In the genomic region with DNA sequence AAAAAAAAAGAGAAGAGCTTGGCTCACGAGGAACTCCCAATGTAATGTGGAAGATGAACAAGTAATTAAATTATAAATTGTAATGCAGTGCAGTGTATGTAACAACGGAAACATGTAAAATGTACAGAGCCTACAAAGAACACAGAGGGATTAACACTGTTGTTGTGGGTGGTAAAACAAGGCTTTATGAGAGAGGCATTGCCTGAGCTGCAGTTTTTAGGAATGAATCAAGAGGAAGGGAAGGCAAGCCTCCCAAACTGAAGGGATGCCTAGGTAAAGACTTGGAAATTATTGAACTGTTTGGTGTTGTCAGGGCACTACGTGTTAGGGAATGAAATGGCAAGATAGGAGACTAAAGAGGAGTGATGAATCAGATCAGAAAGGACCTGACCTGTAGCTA, we compare ENCODE assay signal across 29 cellular contexts.
DNase-seq lines count a peak whose midpoint lies in the region; ATAC-seq and TF ChIP-seq lines count a peak whose summit lies in the region.
"Had no signal": no experiment of that assay in that cellular context is flagged by ENCODE, and none has a peak within 500 bp of the region (broad histone marks: within the 10 kb centered on the region; RNA-seq: fewer than 3 reads in every experiment).

No MANE protein-coding gene starts in this region.

- CTCF ChIA-PET in activated naive CD4-positive, alpha-beta T cell treated with anti-CD3 and anti-CD28 coated beads, Interleukin-2, amount 10 ng/mL, durations not matched to agents 7 days and 5 days (lab: Charles Lee) = no interaction called here

- no peak overlapping the region for H3K9ac ChIP-seq in parathyroid adenoma

- no peak overlapping the region for H3K27ac ChIP-seq in RWPE2 (ENCODE audit: poor library complexity, severe bottlenecking)
- H3K27ac ChIP-seq in parathyroid adenoma = peak overlapping the region; percentile 84
- H3K27ac ChIP-seq: A549, heart right ventricle, sigmoid colon, testis, vagina had no signal

- no peak overlapping the region for H3K4me3 Mint-ChIP-seq in HFFc6
- no peak overlapping the region for H3K4me3 Mint-ChIP-seq in activated naive CD4-positive, alpha-beta T cell treated with anti-CD3 and anti-CD28 coated beads, Interleukin-2, amount 10 ng/mL, durations not matched to agents 7 days and 5 days
- H3K4me3 Mint-ChIP-seq: activated CD4-positive, alpha-beta memory T cell treated with anti-CD3 and anti-CD28 coated beads for 36 hours; CD4-positive, alpha-beta memory T cell; neural crest cell had no signal

- peak; percentile 49 for DNase-seq in EH (ENCODE audit: low read depth)
- no peak for DNase-seq in RWPE2 (ENCODE audit: low spot score)
- no peak for DNase-seq in HFFc6
- DNase-seq in activated naive CD4-positive, alpha-beta T cell treated with anti-CD3 and anti-CD28 coated beads, Interleukin-2, amount 10 ng/mL, durations not matched to agents 7 days and 5 days = no peak
- DNase-seq: activated CD4-positive, alpha-beta memory T cell treated with anti-CD3 and anti-CD28 coated beads for 36 hours; activated CD8-positive, alpha-beta memory T cell treated with anti-CD3 and anti-CD28 coated beads, Interleukin-2, amount 50 U/mL, for 48 hours; anterior cingulate cortex; CD4-positive, alpha-beta memory T cell; central memory CD4-positive, alpha-beta T cell; heart right ventricle; KG1; MM.1S; NCI-H1417 treated with DMSO at 0.1 percent for 48 hours; NCI-H2081 treated with DMSO at 0.1 percent for 48 hours; NCI-H748 treated with DMSO at 0.1 percent for 48 hours; RPMI8226; sigmoid colon; stimulated activated naive CD4-positive, alpha-beta T cell; testis had no signal

- H3K9me3 ChIP-seq in RWPE2 (ENCODE audit: severe bottlenecking) = no peaks in the 10 kb centered on the region
- no peaks in the 10 kb centered on the region for H3K9me3 ChIP-seq in parathyroid adenoma (ENCODE audit: control insufficient read depth, low read length)
- H3K9me3 ChIP-seq: A549, sigmoid colon, testis, vagina had no signal

- H3K4me1 ChIP-seq in RWPE2 (ENCODE audit: insufficient read depth, poor library complexity, severe bottlenecking) = peaks cover 3% of the 10 kb centered on the region
- peaks cover 34% of the 10 kb centered on the region for H3K4me1 ChIP-seq in parathyroid adenoma
- H3K4me1 ChIP-seq: A549, testis had no signal

- H3K79me2 ChIP-seq in parathyroid adenoma = no peaks in the 10 kb centered on the region

- H3K27me3 Mint-ChIP-seq in HFFc6 (ENCODE audit: insufficient read depth) = no peaks in the 10 kb centered on the region
- no peaks in the 10 kb centered on the region for H3K27me3 Mint-ChIP-seq in activated naive CD4-positive, alpha-beta T cell treated with anti-CD3 and anti-CD28 coated beads, Interleukin-2, amount 10 ng/mL, durations not matched to agents 7 days and 5 days
- H3K27me3 Mint-ChIP-seq: activated CD4-positive, alpha-beta memory T cell treated with anti-CD3 and anti-CD28 coated beads for 36 hours; CD4-positive, alpha-beta memory T cell had no signal

- no peaks in the 10 kb centered on the region for H3K27me3 ChIP-seq in RWPE2 (ENCODE audit: insufficient read depth, poor library complexity, severe bottlenecking)
- no peaks in the 10 kb centered on the region for H3K27me3 ChIP-seq in parathyroid adenoma (ENCODE audit: control insufficient read depth, insufficient read depth, low read length)
- H3K27me3 ChIP-seq: heart right ventricle, sigmoid colon, testis, vagina had no signal

- no peak for TF ChIP-seq CTCF in RWPE2 (IDR thresholded peaks at IDR 0.05; ENCODE audit: poor library complexity, severe bottlenecking)
- TF ChIP-seq CTCF in parathyroid adenoma (IDR thresholded peaks at IDR 0.05) = no peak
- no peak for TF ChIP-seq CTCF in HFFc6 (IDR thresholded peaks at IDR 0.05)

- no peak overlapping the region for H3K27ac Mint-ChIP-seq in HFFc6
- no peak overlapping the region for H3K27ac Mint-ChIP-seq in activated naive CD4-positive, alpha-beta T cell treated with anti-CD3 and anti-CD28 coated beads, Interleukin-2, amount 10 ng/mL, durations not matched to agents 7 days and 5 days
- H3K27ac Mint-ChIP-seq: activated CD4-positive, alpha-beta memory T cell treated with anti-CD3 and anti-CD28 coated beads for 36 hours; activated naive CD4-positive, alpha-beta T cell treated with anti-CD3 and anti-CD28 coated beads, Interleukin-2, amount 50 U/mL, for 72 hours; activated T-helper 2 cell treated with anti-CD3 and anti-CD28 coated beads, Interferon-gamma antibody, Interleukin-2, Interleukin-4, amounts not matched to agents 10 μg/mL and 5 μg/mL and 100 μg/mL, durations not matched to agents 14 hours and 24 hours and 36 hours; CD4-positive, alpha-beta memory T cell had no signal

- no peaks in the 10 kb centered on the region for H3K36me3 Mint-ChIP-seq in HFFc6 (ENCODE audit: low read depth)
- no peaks in the 10 kb centered on the region for H3K36me3 Mint-ChIP-seq in activated naive CD4-positive, alpha-beta T cell treated with anti-CD3 and anti-CD28 coated beads, Interleukin-2, amount 10 ng/mL, durations not matched to agents 7 days and 5 days
- H3K36me3 Mint-ChIP-seq: activated CD4-positive, alpha-beta memory T cell treated with anti-CD3 and anti-CD28 coated beads for 36 hours; activated naive CD4-positive, alpha-beta T cell treated with anti-CD3 and anti-CD28 coated beads, Interleukin-2, amount 50 U/mL, for 72 hours; CD4-positive, alpha-beta memory T cell had no signal

- H3K4me1 Mint-ChIP-seq in HFFc6 (ENCODE audit: low read depth) = no peaks in the 10 kb centered on the region
- H3K4me1 Mint-ChIP-seq in activated naive CD4-positive, alpha-beta T cell treated with anti-CD3 and anti-CD28 coated beads, Interleukin-2, amount 10 ng/mL, durations not matched to agents 7 days and 5 days = no peaks in the 10 kb centered on the region
- H3K4me1 Mint-ChIP-seq: CD4-positive, alpha-beta memory T cell; neural crest cell had no signal

- ATAC-seq in RWPE2 (ENCODE audit: low read depth) (peak; percentile 67; the same call in 2 of the 3 replicates), esophagus mucosa (peak; percentile 59), HG03439 (IDR thresholded peaks at IDR 0.05; ENCODE audit: unreplicated experiment) (no peak), HG03354 (IDR thresholded peaks at IDR 0.05; ENCODE audit: poor library complexity, severe bottlenecking, unreplicated experiment) (no peak)
- ATAC-seq: A549; activated CD4-positive, CD25-positive, alpha-beta regulatory T cell treated with anti-CD3 and anti-CD28 coated beads, Interleukin-2, amount 50 U/mL, for 24 hours; activated naive CD4-positive, alpha-beta T cell treated with anti-CD3 and anti-CD28 coated beads, Interleukin-2, amount 50 U/mL, for 72 hours; heart right ventricle had no signal

- no peak overlapping the region for H3K4me2 ChIP-seq in parathyroid adenoma (ENCODE audit: low read length)
- H3K4me2 ChIP-seq: A549 had no signal

- H3K4me3 ChIP-seq in RWPE2 (ENCODE audit: severe bottlenecking) (no peak overlapping the region), parathyroid adenoma (ENCODE audit: low read depth, low read length) (no peak overlapping the region)
- H3K4me3 ChIP-seq: A549, heart right ventricle, sigmoid colon, testis, vagina had no signal

- H2AFZ ChIP-seq in parathyroid adenoma = no peak overlapping the region

- H3K36me3 ChIP-seq in RWPE2 (ENCODE audit: low read depth) = no peaks in the 10 kb centered on the region
- H3K36me3 ChIP-seq in parathyroid adenoma (ENCODE audit: control insufficient read depth, insufficient read depth, low read length) = no peaks in the 10 kb centered on the region
- H3K36me3 ChIP-seq: heart right ventricle, sigmoid colon, vagina had no signal

- H3K9me3 Mint-ChIP-seq in HFFc6 = peaks cover 4% of the 10 kb centered on the region; the same call in 1 of the 2 replicates
- H3K9me3 Mint-ChIP-seq in activated naive CD4-positive, alpha-beta T cell treated with anti-CD3 and anti-CD28 coated beads, Interleukin-2, amount 10 ng/mL, durations not matched to agents 7 days and 5 days = no peaks in the 10 kb centered on the region
- H3K9me3 Mint-ChIP-seq: activated CD4-positive, alpha-beta memory T cell treated with anti-CD3 and anti-CD28 coated beads for 36 hours; activated T-helper 2 cell treated with anti-CD3 and anti-CD28 coated beads, Interferon-gamma antibody, Interleukin-2, Interleukin-4, amounts not matched to agents 10 μg/mL and 5 μg/mL and 100 μg/mL, durations not matched to agents 14 hours and 24 hours and 36 hours; CD4-positive, alpha-beta memory T cell; neural crest cell had no signal

Comparison
In these comparisons a context has a peak if more than half of its experiments do, and no peak if none do; other contexts are left out.
1. ATAC-seq: peak in RWPE2 (single experiment) and esophagus mucosa (single experiment); none in HG03439 (single experiment) and HG03354 (single experiment).